Comparison of ENCODE assay signal across 9 cellular contexts in genomic region chr1:99952522-99952921, GRCh38.
"Had no signal": no experiment of that assay in that cellular context is flagged by ENCODE, and none has a peak within 500 bp of the region (broad histone marks: within the 10 kb centered on the region; RNA-seq: fewer than 3 reads in every experiment).

No MANE protein-coding gene starts in this region.

- H3K4me2 ChIP-seq: GM23338, KMS-11 had no signal

- H3K27ac ChIP-seq: KMS-11 had no signal

- DNase-seq: H9, HCEC 1CT, Karpas-422, KBM-7 had no signal

- H3K4me3 ChIP-seq: GM23338 had no signal

- H3K9ac ChIP-seq: KMS-11 had no signal

- ATAC-seq: GM23338 had no signal

- FAIRE-seq: H1, H54, HTR-8/SVneo had no signal

- H2AFZ ChIP-seq: GM23338 had no signal
